ENCODE assay signal across 12 cellular contexts in genomic region chr12:117837737-117838050, GRCh38.
"Had no signal": no experiment of that assay in that cellular context is flagged by ENCODE, and none has a peak within 500 bp of the region (broad histone marks: within the 10 kb centered on the region; RNA-seq: fewer than 3 reads in every experiment).

No MANE protein-coding gene starts in this region.

- FAIRE-seq: bronchial epithelial cell, RCC 7860 had no signal

- H3K27ac ChIP-seq: ascending aorta, body of pancreas, coronary artery had no signal

- H3K9me3 ChIP-seq: ascending aorta, body of pancreas, MG63 had no signal

- DNase-seq: SIG-M5 had no signal

- H3K4me3 ChIP-seq: ascending aorta, body of pancreas, coronary artery, MG63 had no signal

- H3K9me3 Mint-ChIP-seq: activated naive CD4-positive, alpha-beta T cell treated with anti-CD3 and anti-CD28 coated beads, Interleukin-2, amount 50 U/mL, for 24 hours; activated T-cell treated with anti-CD3 and anti-CD28 coated beads, Interleukin-2, amount 50 U/mL, for 24 hours; activated T-helper 1 cell treated with anti-CD3 and anti-CD28 coated beads, Interleukin-12 subunit alpha, Interleukin-12 subunit beta, Interleukin-2, Interleukin-4 antibody, amounts not matched to agents 30 ng/mL and 10 ng/mL and 1 ng/mL, durations not matched to agents 14 hours and 24 hours and 36 hours had no signal

- H3K36me3 ChIP-seq: ascending aorta, MG63 had no signal

- H3K4me3 Mint-ChIP-seq: activated CD8-positive, alpha-beta T cell treated with anti-CD3 and anti-CD28 coated beads, Interleukin-2, amount 10 ng/mL, durations not matched to agents 7 days and 5 days; activated T-cell treated with anti-CD3 and anti-CD28 coated beads, Interleukin-2, amount 50 U/mL, for 24 hours; activated T-helper 1 cell treated with anti-CD3 and anti-CD28 coated beads, Interleukin-12 subunit alpha, Interleukin-12 subunit beta, Interleukin-2, Interleukin-4 antibody, amounts not matched to agents 30 ng/mL and 10 ng/mL and 1 ng/mL, durations not matched to agents 14 hours and 24 hours and 36 hours had no signal

- H3K4me1 ChIP-seq: ascending aorta, body of pancreas had no signal

- H3K27me3 ChIP-seq: ascending aorta, body of pancreas, MG63 had no signal

- H3K36me3 Mint-ChIP-seq: activated naive CD4-positive, alpha-beta T cell treated with anti-CD3 and anti-CD28 coated beads, Interleukin-2, amount 50 U/mL, for 24 hours had no signal

- H3K27ac Mint-ChIP-seq: activated CD8-positive, alpha-beta T cell treated with anti-CD3 and anti-CD28 coated beads, Interleukin-2, amount 10 ng/mL, durations not matched to agents 7 days and 5 days; activated naive CD4-positive, alpha-beta T cell treated with anti-CD3 and anti-CD28 coated beads, Interleukin-2, amount 50 U/mL, for 24 hours; activated T-cell treated with anti-CD3 and anti-CD28 coated beads, Interleukin-2, amount 50 U/mL, for 24 hours; activated T-helper 1 cell treated with anti-CD3 and anti-CD28 coated beads, Interleukin-12 subunit alpha, Interleukin-12 subunit beta, Interleukin-2, Interleukin-4 antibody, amounts not matched to agents 30 ng/mL and 10 ng/mL and 1 ng/mL, durations not matched to agents 14 hours and 24 hours and 36 hours; WTC11 had no signal
